1 cellular context compared by ENCODE assay signal in the genomic region with DNA sequence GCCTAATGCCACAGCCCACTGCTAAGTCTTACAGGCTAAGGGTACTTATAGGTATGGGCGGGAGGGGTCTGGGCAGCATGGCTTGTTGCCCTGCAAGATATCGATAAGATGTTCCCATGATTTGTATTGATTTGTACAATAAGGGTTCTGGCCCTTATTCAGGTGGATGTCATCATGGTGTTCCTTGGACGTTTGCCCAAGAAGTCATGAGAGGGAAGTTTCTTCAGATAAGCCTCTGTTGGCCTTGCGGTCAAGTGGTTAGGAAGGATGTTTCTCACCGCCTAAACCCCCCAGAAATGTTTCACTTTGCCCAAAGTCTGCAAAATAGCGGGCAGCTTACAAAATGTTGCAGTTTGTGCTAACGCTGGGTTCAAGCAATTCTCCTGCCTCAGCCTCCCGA.
TF ChIP-seq lines count a peak whose summit lies in the region.

No MANE protein-coding gene starts in this region.

TF ChIP-seq in K562, 482 proteins besides CTCF, POLR2A, EP300 and RAD21 (continues in another document):
- TF ChIP-seq CBFA2T3 (IDR thresholded peaks at IDR 0.05) (peak; percentile 62), TCF3 (CRISPR knock-in tag; IDR thresholded peaks at IDR 0.05) (peak; percentile 54), ZNF444 (CRISPR knock-in tag; IDR thresholded peaks at IDR 0.05) (no peak), RCOR1 (IDR thresholded peaks at IDR 0.05; ENCODE audit: borderline replicate concordance in 1 of 2, low read depth in 2 of 2, low read length in 2 of 2) (peak in 1 of 2 experiments; percentile 64; a peak in 2 of 4 replicates), ZNF121 (CRISPR knock-in tag; conservative IDR thresholded peaks at IDR 0.05) (peak; percentile 37; the same call in 1 of the 2 replicates), ZNF507 (tag; conservative IDR thresholded peaks at IDR 0.05) (no peak), CBFA2T2 (conservative IDR thresholded peaks at IDR 0.05) (peak; percentile 20; the same call in 1 of the 2 replicates), MEIS2 (IDR thresholded peaks at IDR 0.05; ENCODE audit: partially characterized antibody) (peak; percentile 5), POLR2AphosphoS5 (IDR thresholded peaks at IDR 0.05; ENCODE audit: control insufficient read depth, insufficient read depth, low read depth, low read length) (peak; percentile 7; the same call in 1 of the 2 replicates), ZNF224 (CRISPR knock-in tag; IDR thresholded peaks at IDR 0.05) (no peak), ARID1B (IDR thresholded peaks at IDR 0.05) (peak; percentile 70), HDAC2 (IDR thresholded peaks at IDR 0.05) (no peak), ETV1 (tag; conservative IDR thresholded peaks at IDR 0.05; ENCODE audit: low read depth) (peak; percentile 61), ZNF644 (tag; IDR thresholded peaks at IDR 0.05; ENCODE audit: low read depth) (0 out of 2 replicates have a peak, but pooled peaks have one; percentile 37), CEBPG (CRISPR knock-in tag; IDR thresholded peaks at IDR 0.05) (peak; percentile 18; the same call in 1 of the 2 replicates), CEBPG (tag; conservative IDR thresholded peaks at IDR 0.05 in 1 of 2, IDR thresholded peaks at IDR 0.05 in 1 of 2) (peak in 1 of 2 experiments; percentile 44; a peak in 1 of 4 replicates), RNF2 (IDR thresholded peaks at IDR 0.05) (peak; percentile 73; the same call in 1 of the 2 replicates), ZNF239 (CRISPR knock-in tag; IDR thresholded peaks at IDR 0.05) (no peak), RBM22 (IDR thresholded peaks at IDR 0.05; ENCODE audit: low read depth, low read length, poor library complexity, severe bottlenecking) (no peak), JUND (IDR thresholded peaks at IDR 0.05; ENCODE audit: borderline replicate concordance, low read depth, low read length) (no peak), JUND (tag; IDR thresholded peaks at IDR 0.05; ENCODE audit: borderline replicate concordance, low read depth, low read length) (peak; percentile 55; the same call in 1 of the 3 replicates), MAFK (IDR thresholded peaks at IDR 0.05; ENCODE audit: low read length) (no peak), ARHGAP35 (IDR thresholded peaks at IDR 0.05; ENCODE audit: partially characterized antibody) (no peak), TEAD4 (IDR thresholded peaks at IDR 0.05; ENCODE audit: low read length) (peak; percentile 45; the same call in 1 of the 2 replicates), TEAD4 (CRISPR knock-in tag; IDR thresholded peaks at IDR 0.05; ENCODE audit: borderline replicate concordance) (no peak), DPF2 (IDR thresholded peaks at IDR 0.05) (peak; percentile 51; the same call in 1 of the 2 replicates), SAFB2 (IDR thresholded peaks at IDR 0.05; ENCODE audit: borderline replicate concordance, low read depth, low read length, severe bottlenecking) (no peak), NFIC (IDR thresholded peaks at IDR 0.05) (peak; percentile 88), ELF2 (CRISPR knock-in tag; IDR thresholded peaks at IDR 0.05) (no peak), ESRRA (IDR thresholded peaks at IDR 0.05; ENCODE audit: borderline replicate concordance, low read depth) (peak; percentile 79; the same call in 1 of the 2 replicates), HNRNPL (IDR thresholded peaks at IDR 0.05; ENCODE audit: low read depth, low read length) (no peak), SRSF1 (IDR thresholded peaks at IDR 0.05; ENCODE audit: low read depth, low read length) (no peak), SMARCA4 (IDR thresholded peaks at IDR 0.05) (peak; percentile 37; the same call in 1 of the 2 replicates), MCM2 (IDR thresholded peaks at IDR 0.05; ENCODE audit: low read depth) (no peak)
- TF ChIP-seq, protein P1, sequence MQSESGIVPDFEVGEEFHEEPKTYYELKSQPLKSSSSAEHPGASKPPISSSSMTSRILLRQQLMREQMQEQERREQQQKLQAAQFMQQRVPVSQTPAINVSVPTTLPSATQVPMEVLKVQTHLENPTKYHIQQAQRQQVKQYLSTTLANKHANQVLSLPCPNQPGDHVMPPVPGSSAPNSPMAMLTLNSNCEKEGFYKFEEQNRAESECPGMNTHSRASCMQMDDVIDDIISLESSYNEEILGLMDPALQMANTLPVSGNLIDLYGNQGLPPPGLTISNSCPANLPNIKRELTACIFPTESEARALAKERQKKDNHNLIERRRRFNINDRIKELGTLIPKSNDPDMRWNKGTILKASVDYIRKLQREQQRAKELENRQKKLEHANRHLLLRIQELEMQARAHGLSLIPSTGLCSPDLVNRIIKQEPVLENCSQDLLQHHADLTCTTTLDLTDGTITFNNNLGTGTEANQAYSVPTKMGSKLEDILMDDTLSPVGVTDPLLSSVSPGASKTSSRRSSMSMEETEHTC (IDR thresholded peaks at IDR 0.05) = peak; percentile 81; the same call in 1 of the 2 replicates
- TF ChIP-seq, protein P2, sequence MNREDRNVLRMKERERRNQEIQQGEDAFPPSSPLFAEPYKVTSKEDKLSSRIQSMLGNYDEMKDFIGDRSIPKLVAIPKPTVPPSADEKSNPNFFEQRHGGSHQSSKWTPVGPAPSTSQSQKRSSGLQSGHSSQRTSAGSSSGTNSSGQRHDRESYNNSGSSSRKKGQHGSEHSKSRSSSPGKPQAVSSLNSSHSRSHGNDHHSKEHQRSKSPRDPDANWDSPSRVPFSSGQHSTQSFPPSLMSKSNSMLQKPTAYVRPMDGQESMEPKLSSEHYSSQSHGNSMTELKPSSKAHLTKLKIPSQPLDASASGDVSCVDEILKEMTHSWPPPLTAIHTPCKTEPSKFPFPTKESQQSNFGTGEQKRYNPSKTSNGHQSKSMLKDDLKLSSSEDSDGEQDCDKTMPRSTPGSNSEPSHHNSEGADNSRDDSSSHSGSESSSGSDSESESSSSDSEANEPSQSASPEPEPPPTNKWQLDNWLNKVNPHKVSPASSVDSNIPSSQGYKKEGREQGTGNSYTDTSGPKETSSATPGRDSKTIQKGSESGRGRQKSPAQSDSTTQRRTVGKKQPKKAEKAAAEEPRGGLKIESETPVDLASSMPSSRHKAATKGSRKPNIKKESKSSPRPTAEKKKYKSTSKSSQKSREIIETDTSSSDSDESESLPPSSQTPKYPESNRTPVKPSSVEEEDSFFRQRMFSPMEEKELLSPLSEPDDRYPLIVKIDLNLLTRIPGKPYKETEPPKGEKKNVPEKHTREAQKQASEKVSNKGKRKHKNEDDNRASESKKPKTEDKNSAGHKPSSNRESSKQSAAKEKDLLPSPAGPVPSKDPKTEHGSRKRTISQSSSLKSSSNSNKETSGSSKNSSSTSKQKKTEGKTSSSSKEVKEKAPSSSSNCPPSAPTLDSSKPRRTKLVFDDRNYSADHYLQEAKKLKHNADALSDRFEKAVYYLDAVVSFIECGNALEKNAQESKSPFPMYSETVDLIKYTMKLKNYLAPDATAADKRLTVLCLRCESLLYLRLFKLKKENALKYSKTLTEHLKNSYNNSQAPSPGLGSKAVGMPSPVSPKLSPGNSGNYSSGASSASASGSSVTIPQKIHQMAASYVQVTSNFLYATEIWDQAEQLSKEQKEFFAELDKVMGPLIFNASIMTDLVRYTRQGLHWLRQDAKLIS (CRISPR knock-in tag; IDR thresholded peaks at IDR 0.05) = no peak
- TF ChIP-seq, protein P3, sequence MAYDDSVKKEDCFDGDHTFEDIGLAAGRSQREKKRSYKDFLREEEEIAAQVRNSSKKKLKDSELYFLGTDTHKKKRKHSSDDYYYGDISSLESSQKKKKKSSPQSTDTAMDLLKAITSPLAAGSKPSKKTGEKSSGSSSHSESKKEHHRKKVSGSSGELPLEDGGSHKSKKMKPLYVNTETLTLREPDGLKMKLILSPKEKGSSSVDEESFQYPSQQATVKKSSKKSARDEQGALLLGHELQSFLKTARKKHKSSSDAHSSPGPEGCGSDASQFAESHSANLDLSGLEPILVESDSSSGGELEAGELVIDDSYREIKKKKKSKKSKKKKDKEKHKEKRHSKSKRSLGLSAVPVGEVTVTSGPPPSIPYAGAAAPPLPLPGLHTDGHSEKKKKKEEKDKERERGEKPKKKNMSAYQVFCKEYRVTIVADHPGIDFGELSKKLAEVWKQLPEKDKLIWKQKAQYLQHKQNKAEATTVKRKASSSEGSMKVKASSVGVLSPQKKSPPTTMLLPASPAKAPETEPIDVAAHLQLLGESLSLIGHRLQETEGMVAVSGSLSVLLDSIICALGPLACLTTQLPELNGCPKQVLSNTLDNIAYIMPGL (CRISPR knock-in tag; IDR thresholded peaks at IDR 0.05) = no peak
- TF ChIP-seq, protein P4, sequence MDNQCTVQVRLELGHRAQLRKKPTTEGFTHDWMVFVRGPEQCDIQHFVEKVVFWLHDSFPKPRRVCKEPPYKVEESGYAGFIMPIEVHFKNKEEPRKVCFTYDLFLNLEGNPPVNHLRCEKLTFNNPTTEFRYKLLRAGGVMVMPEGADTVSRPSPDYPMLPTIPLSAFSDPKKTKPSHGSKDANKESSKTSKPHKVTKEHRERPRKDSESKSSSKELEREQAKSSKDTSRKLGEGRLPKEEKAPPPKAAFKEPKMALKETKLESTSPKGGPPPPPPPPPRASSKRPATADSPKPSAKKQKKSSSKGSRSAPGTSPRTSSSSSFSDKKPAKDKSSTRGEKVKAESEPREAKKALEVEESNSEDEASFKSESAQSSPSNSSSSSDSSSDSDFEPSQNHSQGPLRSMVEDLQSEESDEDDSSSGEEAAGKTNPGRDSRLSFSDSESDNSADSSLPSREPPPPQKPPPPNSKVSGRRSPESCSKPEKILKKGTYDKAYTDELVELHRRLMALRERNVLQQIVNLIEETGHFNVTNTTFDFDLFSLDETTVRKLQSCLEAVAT (IDR thresholded peaks at IDR 0.05) = peak in 1 of 2 experiments; percentile 75; a peak in 2 of 4 replicates
- TF ChIP-seq, protein P5, sequence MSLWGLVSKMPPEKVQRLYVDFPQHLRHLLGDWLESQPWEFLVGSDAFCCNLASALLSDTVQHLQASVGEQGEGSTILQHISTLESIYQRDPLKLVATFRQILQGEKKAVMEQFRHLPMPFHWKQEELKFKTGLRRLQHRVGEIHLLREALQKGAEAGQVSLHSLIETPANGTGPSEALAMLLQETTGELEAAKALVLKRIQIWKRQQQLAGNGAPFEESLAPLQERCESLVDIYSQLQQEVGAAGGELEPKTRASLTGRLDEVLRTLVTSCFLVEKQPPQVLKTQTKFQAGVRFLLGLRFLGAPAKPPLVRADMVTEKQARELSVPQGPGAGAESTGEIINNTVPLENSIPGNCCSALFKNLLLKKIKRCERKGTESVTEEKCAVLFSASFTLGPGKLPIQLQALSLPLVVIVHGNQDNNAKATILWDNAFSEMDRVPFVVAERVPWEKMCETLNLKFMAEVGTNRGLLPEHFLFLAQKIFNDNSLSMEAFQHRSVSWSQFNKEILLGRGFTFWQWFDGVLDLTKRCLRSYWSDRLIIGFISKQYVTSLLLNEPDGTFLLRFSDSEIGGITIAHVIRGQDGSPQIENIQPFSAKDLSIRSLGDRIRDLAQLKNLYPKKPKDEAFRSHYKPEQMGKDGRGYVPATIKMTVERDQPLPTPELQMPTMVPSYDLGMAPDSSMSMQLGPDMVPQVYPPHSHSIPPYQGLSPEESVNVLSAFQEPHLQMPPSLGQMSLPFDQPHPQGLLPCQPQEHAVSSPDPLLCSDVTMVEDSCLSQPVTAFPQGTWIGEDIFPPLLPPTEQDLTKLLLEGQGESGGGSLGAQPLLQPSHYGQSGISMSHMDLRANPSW (CRISPR knock-in tag; IDR thresholded peaks at IDR 0.05) = no peak
- TF ChIP-seq, protein P6, sequence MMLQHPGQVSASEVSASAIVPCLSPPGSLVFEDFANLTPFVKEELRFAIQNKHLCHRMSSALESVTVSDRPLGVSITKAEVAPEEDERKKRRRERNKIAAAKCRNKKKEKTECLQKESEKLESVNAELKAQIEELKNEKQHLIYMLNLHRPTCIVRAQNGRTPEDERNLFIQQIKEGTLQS (IDR thresholded peaks at IDR 0.05) = peak; percentile 60
- TF ChIP-seq, protein P6 (CRISPR knock-in tag; conservative IDR thresholded peaks at IDR 0.05) = no peak
- TF ChIP-seq, protein P7, sequence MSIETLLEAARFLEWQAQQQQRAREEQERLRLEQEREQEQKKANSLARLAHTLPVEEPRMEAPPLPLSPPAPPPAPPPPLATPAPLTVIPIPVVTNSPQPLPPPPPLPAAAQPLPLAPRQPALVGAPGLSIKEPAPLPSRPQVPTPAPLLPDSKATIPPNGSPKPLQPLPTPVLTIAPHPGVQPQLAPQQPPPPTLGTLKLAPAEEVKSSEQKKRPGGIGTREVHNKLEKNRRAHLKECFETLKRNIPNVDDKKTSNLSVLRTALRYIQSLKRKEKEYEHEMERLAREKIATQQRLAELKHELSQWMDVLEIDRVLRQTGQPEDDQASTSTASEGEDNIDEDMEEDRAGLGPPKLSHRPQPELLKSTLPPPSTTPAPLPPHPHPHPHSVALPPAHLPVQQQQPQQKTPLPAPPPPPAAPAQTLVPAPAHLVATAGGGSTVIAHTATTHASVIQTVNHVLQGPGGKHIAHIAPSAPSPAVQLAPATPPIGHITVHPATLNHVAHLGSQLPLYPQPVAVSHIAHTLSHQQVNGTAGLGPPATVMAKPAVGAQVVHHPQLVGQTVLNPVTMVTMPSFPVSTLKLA (conservative IDR thresholded peaks at IDR 0.05) = 0 out of 4 replicates have a peak, but pooled peaks of 1 of the 2 experiments have one; percentile 13
- TF ChIP-seq, protein P8, sequence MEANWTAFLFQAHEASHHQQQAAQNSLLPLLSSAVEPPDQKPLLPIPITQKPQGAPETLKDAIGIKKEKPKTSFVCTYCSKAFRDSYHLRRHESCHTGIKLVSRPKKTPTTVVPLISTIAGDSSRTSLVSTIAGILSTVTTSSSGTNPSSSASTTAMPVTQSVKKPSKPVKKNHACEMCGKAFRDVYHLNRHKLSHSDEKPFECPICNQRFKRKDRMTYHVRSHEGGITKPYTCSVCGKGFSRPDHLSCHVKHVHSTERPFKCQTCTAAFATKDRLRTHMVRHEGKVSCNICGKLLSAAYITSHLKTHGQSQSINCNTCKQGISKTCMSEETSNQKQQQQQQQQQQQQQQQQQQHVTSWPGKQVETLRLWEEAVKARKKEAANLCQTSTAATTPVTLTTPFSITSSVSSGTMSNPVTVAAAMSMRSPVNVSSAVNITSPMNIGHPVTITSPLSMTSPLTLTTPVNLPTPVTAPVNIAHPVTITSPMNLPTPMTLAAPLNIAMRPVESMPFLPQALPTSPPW (CRISPR knock-in tag; IDR thresholded peaks at IDR 0.05) = peak; percentile 51
